17 cellular contexts compared by ENCODE assay signal in the genomic region with DNA sequence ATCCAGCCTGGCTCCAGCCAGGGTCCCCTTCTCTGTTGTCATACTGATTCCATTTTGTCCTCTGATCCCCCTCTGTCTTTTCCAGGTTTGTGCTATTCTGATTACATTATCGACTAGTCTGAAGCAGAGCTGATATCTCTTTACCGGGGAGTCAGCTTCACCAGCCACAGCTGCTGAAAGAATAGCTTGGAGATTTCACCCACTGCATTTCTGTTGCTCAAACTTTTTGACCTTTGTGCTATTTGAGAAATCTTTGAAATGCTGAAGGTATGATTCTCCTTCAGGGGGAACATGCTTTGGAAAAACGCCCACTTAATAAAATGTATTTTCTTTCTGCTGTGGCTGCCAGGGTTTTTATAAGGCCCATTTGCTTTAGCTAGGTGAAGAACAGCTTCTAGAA.
A peak's percentile ranks its signal among the peaks of the same experiment; 100 is the strongest.
DNase-seq lines count a peak whose midpoint lies in the region; ATAC-seq and TF ChIP-seq lines count a peak whose summit lies in the region.
"Had no signal": no experiment of that assay in that cellular context is flagged by ENCODE, and none has a peak within 500 bp of the region (broad histone marks: within the 10 kb centered on the region; RNA-seq: fewer than 3 reads in every experiment).

No MANE protein-coding gene starts in this region.

- H3K4ac ChIP-seq in mesenchymal stem cell (ENCODE audit: low read depth in 1 of 2, low read length in 2 of 2), result no peak overlapping the region

- intact Hi-C loops in PC-9 (cut with micrococcal nuclease; ENCODE audit: unreplicated experiment), result no loop called here

- no peak overlapping the region for H3K4me3 ChIP-seq in PC-9
- H3K4me3 ChIP-seq in fibroblast of mammary gland (ENCODE audit: control insufficient read depth, low read depth, low read length), result no peak overlapping the region
- H3K4me3 ChIP-seq in mesenchymal stem cell (ENCODE audit: insufficient read depth in 1 of 2, low read depth in 1 of 2, low read length in 2 of 2), result no peak overlapping the region
- H3K4me3 ChIP-seq in H7 (ENCODE audit: insufficient read depth, low read depth, low read length), result no peak overlapping the region
- H3K4me3 ChIP-seq: BLaER1 treated with 17β-estradiol and CSF1 and Interleukin-3, amounts not matched to agents 10 nM and 100 nM; MG63; Peyer's patch had no signal

- no peak overlapping the region for H2BK5ac ChIP-seq in mesenchymal stem cell (ENCODE audit: low read depth, low read length, poor library complexity, severe bottlenecking)

- no peak overlapping the region for H3K23ac ChIP-seq in mesenchymal stem cell (ENCODE audit: low read length in 2 of 2)

- H3K27me3 ChIP-seq in PC-9 (ENCODE audit: insufficient read depth, low read depth) (no peaks in the 10 kb centered on the region), mesenchymal stem cell (ENCODE audit: control insufficient read depth in 1 of 2, insufficient read depth in 1 of 2, low read length in 2 of 2) (no peaks in the 10 kb centered on the region), H7 (ENCODE audit: control insufficient read depth, insufficient read depth, low read length) (no peaks in the 10 kb centered on the region)
- H3K27me3 ChIP-seq: BLaER1 treated with 17β-estradiol and CSF1 and Interleukin-3, amounts not matched to agents 10 nM and 100 nM; MG63; Peyer's patch had no signal

- H3K9me2 ChIP-seq in PC-9 (ENCODE audit: insufficient read depth), result no peaks in the 10 kb centered on the region

- H3K27me3 Mint-ChIP-seq in type B pancreatic cell, result no peaks in the 10 kb centered on the region
- H3K27me3 Mint-ChIP-seq in naive thymus-derived CD8-positive, alpha-beta T cell, result no peaks in the 10 kb centered on the region

- no peak overlapping the region for H3K9ac ChIP-seq in mesenchymal stem cell (ENCODE audit: low read length)
- H3K9ac ChIP-seq: BLaER1 treated with 17β-estradiol and CSF1 and Interleukin-3, amounts not matched to agents 10 nM and 100 nM; KMS-11 had no signal

- no peak overlapping the region for H2BK12ac ChIP-seq in mesenchymal stem cell (ENCODE audit: low read length in 2 of 2)

- no peaks in the 10 kb centered on the region for H3F3A ChIP-seq in PC-9 (ENCODE audit: insufficient read depth, low read depth)

- H3K4me3 Mint-ChIP-seq in type B pancreatic cell, result no peak overlapping the region
- no peak overlapping the region for H3K4me3 Mint-ChIP-seq in naive thymus-derived CD8-positive, alpha-beta T cell

- H2BK120ac ChIP-seq in mesenchymal stem cell (ENCODE audit: low read depth, low read length), result no peak overlapping the region

- BruUV-seq in PC-9 (replicated peaks; lab: Mats Ljungman, UMichigan), result no TSS peak

- peak overlapping the region; percentile 28 for H3K27ac Mint-ChIP-seq in type B pancreatic cell
- no peak overlapping the region for H3K27ac Mint-ChIP-seq in naive thymus-derived CD8-positive, alpha-beta T cell

- H3K36me3 ChIP-seq in PC-9 (ENCODE audit: low read depth) (no peaks in the 10 kb centered on the region), mesenchymal stem cell (ENCODE audit: control insufficient read depth in 1 of 2, insufficient read depth in 2 of 2, low read depth in 1 of 2, low read length in 2 of 2) (peaks cover 0 to 4% of the 10 kb centered on the region in 2 experiments), H7 (replicated peaks; ENCODE audit: control insufficient read depth, insufficient read depth, low read length) (no peaks in the 10 kb centered on the region)
- H3K36me3 ChIP-seq: MG63, Peyer's patch had no signal

- ATAC-seq in naive thymus-derived CD8-positive, alpha-beta T cell, result no peak
- no peak for ATAC-seq in GM21447 (IDR thresholded peaks at IDR 0.05; ENCODE audit: unreplicated experiment)
- ATAC-seq: HCT116 had no signal

- POLR2A ChIA-PET in PC-9 (lab: Charles Lee; ENCODE audit: unreplicated experiment), result no interaction called here
- POLR2A ChIA-PET in naive thymus-derived CD8-positive, alpha-beta T cell (lab: Charles Lee), result no interaction called here

- no peaks in the 10 kb centered on the region for H3K36me3 Mint-ChIP-seq in type B pancreatic cell
- H3K36me3 Mint-ChIP-seq in naive thymus-derived CD8-positive, alpha-beta T cell, result peaks cover 0 to 17% (median 12%) of the 10 kb centered on the region in 3 donors

- no peak overlapping the region for H3K18ac ChIP-seq in mesenchymal stem cell (ENCODE audit: low read depth in 1 of 2, low read length in 2 of 2)

- H2AFZ ChIP-seq in PC-9, result no peak overlapping the region
- H2AFZ ChIP-seq in mesenchymal stem cell (ENCODE audit: low read depth, low read length), result no peak overlapping the region

- H3K4me1 ChIP-seq in PC-9 (replicated peaks; ENCODE audit: insufficient read depth) (peaks cover 14% of the 10 kb centered on the region), mesenchymal stem cell (ENCODE audit: control insufficient read depth, insufficient read depth, low read depth, low read length) (peaks cover 6% of the 10 kb centered on the region)

- no peak overlapping the region for H4K8ac ChIP-seq in mesenchymal stem cell (ENCODE audit: low read length)

- H3K4me2 ChIP-seq in PC-9 (peak overlapping the region; percentile 4; the same call in 1 of the 2 replicates), mesenchymal stem cell (ENCODE audit: low read length, poor library complexity, severe bottlenecking) (no peak overlapping the region)
- H3K4me2 ChIP-seq: BLaER1 treated with 17β-estradiol and CSF1 and Interleukin-3, amounts not matched to agents 10 nM and 100 nM; KMS-11 had no signal

- no peaks in the 10 kb centered on the region for H3K9me3 Mint-ChIP-seq in type B pancreatic cell
- H3K9me3 Mint-ChIP-seq in naive thymus-derived CD8-positive, alpha-beta T cell, result no peaks in the 10 kb centered on the region

- peak overlapping the region; percentile 26 for H2BK15ac ChIP-seq in mesenchymal stem cell (ENCODE audit: low read depth, poor library complexity, severe bottlenecking)

- H4K91ac ChIP-seq in mesenchymal stem cell (ENCODE audit: low read length), result no peak overlapping the region

- no peak for DNase-seq in PC-9
- peak; percentile 37 for DNase-seq in fibroblast of mammary gland (ENCODE audit: low read depth)
- DNase-seq in mesenchymal stem cell, result no peak
- no peak for DNase-seq in type B pancreatic cell (ENCODE audit: extremely low spot score, unreplicated experiment)
- DNase-seq in naive thymus-derived CD8-positive, alpha-beta T cell, result no peak
- DNase-seq in H7, result no peak
- DNase-seq: DMS 273 treated with DMSO at 0.1 percent for 48 hours, MG63, NCI-H1105, NCI-H1694 treated with DMSO at 0.1 percent for 48 hours, NCI-H446 treated with DMSO at 0.1 percent for 48 hours, Peyer's patch had no signal

- no peak overlapping the region for H2AK5ac ChIP-seq in mesenchymal stem cell (ENCODE audit: low read length, severe bottlenecking)

- H3K9me3 ChIP-seq in PC-9 (ENCODE audit: insufficient read depth, low read depth) (no peaks in the 10 kb centered on the region), mesenchymal stem cell (ENCODE audit: control insufficient read depth, low read length) (no peaks in the 10 kb centered on the region)
- H3K9me3 ChIP-seq: BLaER1 treated with 17β-estradiol and CSF1 and Interleukin-3, amounts not matched to agents 10 nM and 100 nM; MG63; Peyer's patch had no signal

- H4K20me1 ChIP-seq in PC-9 (ENCODE audit: insufficient read depth), result no peaks in the 10 kb centered on the region
- H4K20me1 ChIP-seq: BLaER1 treated with 17β-estradiol and CSF1 and Interleukin-3, amounts not matched to agents 10 nM and 100 nM had no signal

- no peaks in the 10 kb centered on the region for H3K79me2 ChIP-seq in PC-9 (ENCODE audit: low read depth)

- H3K27ac ChIP-seq in PC-9, result no peak overlapping the region
- H3K27ac ChIP-seq in mesenchymal stem cell (ENCODE audit: low read length, poor library complexity, severe bottlenecking), result no peak overlapping the region
- H3K27ac ChIP-seq: BLaER1 treated with 17β-estradiol and CSF1 and Interleukin-3, amounts not matched to agents 10 nM and 100 nM; HL-60; KMS-11; Peyer's patch had no signal

- H3K4me1 Mint-ChIP-seq in type B pancreatic cell (ENCODE audit: unreplicated experiment), result peaks cover 37% of the 10 kb centered on the region
- peaks cover 0 to 1% (median 0%) of the 10 kb centered on the region in 4 donors for H3K4me1 Mint-ChIP-seq in naive thymus-derived CD8-positive, alpha-beta T cell

- WGBS in mesenchymal stem cell, result 100% methylated on average over 3 of the region's 3 CpGs

- CTCF ChIA-PET in PC-9 (lab: Charles Lee), result no interaction called here

- no peak overlapping the region for H3K14ac ChIP-seq in mesenchymal stem cell (ENCODE audit: low read length in 2 of 2)

- TF ChIP-seq CTCF in PC-9 (conservative IDR thresholded peaks at IDR 0.05) (no peak), fibroblast of mammary gland (conservative IDR thresholded peaks at IDR 0.05; ENCODE audit: control insufficient read depth, insufficient read depth, low read depth, low read length) (no peak), type B pancreatic cell (conservative IDR thresholded peaks at IDR 0.05) (no peak)

- H3K79me1 ChIP-seq in mesenchymal stem cell (replicated peaks; ENCODE audit: low read length, poor library complexity, severe bottlenecking), result peaks cover 4% of the 10 kb centered on the region
